Comparison of ENCODE assay signal across 5 cellular contexts in genomic region chr18:41513438-41513837, GRCh38.
"Had no signal": no experiment of that assay in that cellular context is flagged by ENCODE, and none has a peak within 500 bp of the region (broad histone marks: within the 10 kb centered on the region; RNA-seq: fewer than 3 reads in every experiment).

No MANE protein-coding gene starts in this region.

- DNase-seq: H9, HCEC 1CT, IMR-90 had no signal

- ATAC-seq: GM23338, K562 had no signal
